10 cellular contexts compared by ENCODE assay signal in genomic region chr20:62545271-62545670, GRCh38.
"Had no signal": no experiment of that assay in that cellular context is flagged by ENCODE, and none has a peak within 500 bp of the region (broad histone marks: within the 10 kb centered on the region; RNA-seq: fewer than 3 reads in every experiment).

No MANE protein-coding gene starts in this region.

- DNase-seq: GM23248, GOT3, H7, H9, HCEC 1CT, HFFc6 had no signal

- H3K4me1 ChIP-seq: HAP-1 had no signal

- H3K9ac ChIP-seq: GM23248 had no signal

- FAIRE-seq: H54 had no signal

- H2AFZ ChIP-seq: GM23248, GM23338 had no signal

- H3K4me3 ChIP-seq: GM23248, GM23338, HAP-1 had no signal

- H3K9me3 ChIP-seq: HAP-1 had no signal

- H3K36me3 ChIP-seq: HAP-1 had no signal

- H3K27ac ChIP-seq: GM23248 had no signal

- H3K4me2 ChIP-seq: GM23338 had no signal

- ATAC-seq: GM23338, HCT116 had no signal
